Comparison of ENCODE assay signal across 18 cellular contexts in the genomic region with DNA sequence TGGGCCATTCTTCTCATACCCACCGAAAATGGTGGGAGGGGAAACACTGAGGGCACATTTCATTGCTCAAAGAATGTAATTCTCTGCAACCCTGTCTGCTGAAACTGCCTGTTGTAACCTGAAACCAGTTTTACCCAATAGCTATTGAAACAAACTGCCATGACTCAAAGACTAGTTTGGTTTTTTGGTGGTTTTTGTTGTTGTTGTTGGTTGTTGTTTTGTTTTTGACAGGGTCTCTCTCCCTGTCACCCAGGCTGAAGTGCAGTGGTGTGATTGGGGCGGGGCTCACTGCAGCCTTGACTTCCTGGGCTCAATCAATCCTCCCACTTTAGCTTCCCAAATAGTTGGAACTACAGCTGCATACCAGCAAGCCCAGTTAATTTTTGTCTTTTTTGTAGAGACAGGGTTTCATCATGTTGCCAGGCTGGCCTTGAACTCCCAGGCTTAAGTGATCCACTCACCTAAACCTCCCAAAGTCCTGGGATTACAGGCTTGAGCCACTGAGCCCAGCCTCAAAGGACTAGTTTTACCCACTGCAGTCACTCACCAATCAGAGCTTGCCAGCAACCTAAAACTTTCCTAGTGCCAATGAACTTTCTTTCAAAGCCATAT. TPM values are rescaled to one million over a fixed set of nuclear protein-coding genes. Genes with fewer than 3 reads are reported as not detected.
DNase-seq lines count a peak whose midpoint lies in the region; FAIRE-seq and TF ChIP-seq lines count a peak whose summit lies in the region.
"Had no signal": no experiment of that assay in that cellular context is flagged by ENCODE, and none has a peak within 500 bp of the region (broad histone marks: within the 10 kb centered on the region; RNA-seq: fewer than 3 reads in every experiment).

No MANE protein-coding gene starts in this region.

- no peaks in the 10 kb centered on the region for H3K36me3 ChIP-seq in CD8-positive, alpha-beta memory T cell (ENCODE audit: insufficient read depth, low read length)
- H3K36me3 ChIP-seq in astrocyte (ENCODE audit: insufficient read depth, low read length): no peaks in the 10 kb centered on the region
- H3K36me3 ChIP-seq: sigmoid colon had no signal

- peak overlapping the region in 4 of 8 donors; percentile 17 to 81 (median 50) for H3K27ac Mint-ChIP-seq in CD8-positive, alpha-beta memory T cell
- H3K27ac Mint-ChIP-seq in astrocyte (ENCODE audit: unreplicated experiment): peak overlapping the region; percentile 62
- H3K27ac Mint-ChIP-seq in activated naive CD4-positive, alpha-beta T cell treated with anti-CD3 and anti-CD28 coated beads, Interleukin-2, amount 10 ng/mL, durations not matched to agents 7 days and 5 days: no peak overlapping the region

- no peak overlapping the region for H3K4me2 ChIP-seq in astrocyte (ENCODE audit: low read length)

- TF ChIP-seq EP300 in Ishikawa (IDR thresholded peaks at IDR 0.05; ENCODE audit: borderline replicate concordance): no peak

- POLR2A ChIA-PET in CD8-positive, alpha-beta memory T cell (lab: Charles Lee): no interaction called here

- no peak for FAIRE-seq in astrocyte (lab: Jason Lieb, UNC)

- H4K20me1 ChIP-seq in astrocyte (ENCODE audit: insufficient read depth, low read length): no peaks in the 10 kb centered on the region

- H3K9me3 ChIP-seq in CD8-positive, alpha-beta memory T cell (ENCODE audit: low read length): no peaks in the 10 kb centered on the region
- H3K9me3 ChIP-seq in astrocyte (ENCODE audit: insufficient read depth, low read depth, low read length): no peaks in the 10 kb centered on the region

- TF ChIP-seq CTCF in astrocyte (IDR thresholded peaks at IDR 0.05; ENCODE audit: insufficient read depth, low read depth, low read length): no peak

- peak overlapping the region in 1 of 7 donors; percentile 66 for H3K4me3 Mint-ChIP-seq in CD8-positive, alpha-beta memory T cell
- H3K4me3 Mint-ChIP-seq in astrocyte (ENCODE audit: unreplicated experiment): no peak overlapping the region
- H3K4me3 Mint-ChIP-seq in activated naive CD4-positive, alpha-beta T cell treated with anti-CD3 and anti-CD28 coated beads, Interleukin-2, amount 10 ng/mL, durations not matched to agents 7 days and 5 days: no peak overlapping the region
- H3K4me3 Mint-ChIP-seq: CD14-positive monocyte had no signal

- H3K36me3 Mint-ChIP-seq in CD8-positive, alpha-beta memory T cell: peaks cover 0 to 10% (median 0%) of the 10 kb centered on the region in 3 donors
- peaks cover 9% of the 10 kb centered on the region for H3K36me3 Mint-ChIP-seq in astrocyte (ENCODE audit: low read depth, unreplicated experiment)
- H3K36me3 Mint-ChIP-seq in activated naive CD4-positive, alpha-beta T cell treated with anti-CD3 and anti-CD28 coated beads, Interleukin-2, amount 10 ng/mL, durations not matched to agents 7 days and 5 days: peaks cover 8% of the 10 kb centered on the region

- DNase-seq in CD8-positive, alpha-beta memory T cell: no peak
- no peak for DNase-seq in astrocyte (ENCODE audit: low read depth)
- peak; percentile 17 for DNase-seq in myocyte (ENCODE audit: low read depth)
- DNase-seq in SHP77 (lab: John Stamatoyannopoulos, UW): no peak
- no peak for DNase-seq in anterior cingulate cortex (lab: John Stamatoyannopoulos, UW)
- DNase-seq in HK-2 (ENCODE audit: unreplicated experiment): no peak
- DNase-seq in activated naive CD4-positive, alpha-beta T cell treated with anti-CD3 and anti-CD28 coated beads, Interleukin-2, amount 10 ng/mL, durations not matched to agents 7 days and 5 days: no peak
- DNase-seq: activated CD4-positive, alpha-beta T cell treated with anti-CD3 and anti-CD28 coated beads, Interleukin-2, amount 50 U/mL, for 48 hours; activated naive CD4-positive, alpha-beta T cell treated with Interleukin-2 at 50 U/mL for 16 hours; central memory CD4-positive, alpha-beta T cell; left ventricle myocardium superior; NCI-H1417 treated with DMSO at 0.1 percent for 48 hours; NCI-H524; sigmoid colon; T1000 had no signal

- no peak overlapping the region for H3K9ac ChIP-seq in astrocyte (ENCODE audit: low read length)

- H3K27me3 Mint-ChIP-seq in CD8-positive, alpha-beta memory T cell: no peaks in the 10 kb centered on the region
- no peaks in the 10 kb centered on the region for H3K27me3 Mint-ChIP-seq in astrocyte (ENCODE audit: low read depth, unreplicated experiment)
- peaks cover 3% of the 10 kb centered on the region for H3K27me3 Mint-ChIP-seq in activated naive CD4-positive, alpha-beta T cell treated with anti-CD3 and anti-CD28 coated beads, Interleukin-2, amount 10 ng/mL, durations not matched to agents 7 days and 5 days
- H3K27me3 Mint-ChIP-seq: stimulated activated naive CD8-positive, alpha-beta T cell treated with anti-CD3 and anti-CD28 coated beads, Interleukin-15, Interleukin-2, amounts not matched to agents 100 ng/mL and 50 ng/mL, for 24 hours had no signal

- H3K27ac ChIP-seq in CD8-positive, alpha-beta memory T cell (ENCODE audit: low read depth, low read length): peak overlapping the region; percentile 72
- H3K27ac ChIP-seq in astrocyte (ENCODE audit: low read depth, low read length): no peak overlapping the region

- H3K4me1 ChIP-seq in CD8-positive, alpha-beta memory T cell (ENCODE audit: insufficient read depth, low read length): peaks cover 13% of the 10 kb centered on the region
- H3K4me1 ChIP-seq in astrocyte (ENCODE audit: insufficient read depth, low read length): peaks cover 8% of the 10 kb centered on the region

- no peaks in the 10 kb centered on the region for H3K27me3 ChIP-seq in CD8-positive, alpha-beta memory T cell (ENCODE audit: insufficient read depth, low read length, poor library complexity, severe bottlenecking)
- H3K27me3 ChIP-seq in astrocyte (ENCODE audit: insufficient read depth, low read length): no peaks in the 10 kb centered on the region
- H3K27me3 ChIP-seq: sigmoid colon had no signal

- CTCF ChIA-PET in CD8-positive, alpha-beta memory T cell (lab: Charles Lee): no interaction called here
- CTCF ChIA-PET in activated naive CD4-positive, alpha-beta T cell treated with anti-CD3 and anti-CD28 coated beads, Interleukin-2, amount 10 ng/mL, durations not matched to agents 7 days and 5 days (lab: Charles Lee): no interaction called here

- peaks cover 11% of the 10 kb centered on the region for H3K79me2 ChIP-seq in astrocyte (ENCODE audit: insufficient read depth, low read length)

- TF ChIP-seq RAD21 in Ishikawa (IDR thresholded peaks at IDR 0.05; ENCODE audit: low read depth): no peak

- peaks cover 21 to 30% (median 25%) of the 10 kb centered on the region in 3 donors for H3K4me1 Mint-ChIP-seq in CD8-positive, alpha-beta memory T cell
- H3K4me1 Mint-ChIP-seq in astrocyte (ENCODE audit: low read depth, unreplicated experiment): peaks cover 2% of the 10 kb centered on the region
- H3K4me1 Mint-ChIP-seq in activated naive CD4-positive, alpha-beta T cell treated with anti-CD3 and anti-CD28 coated beads, Interleukin-2, amount 10 ng/mL, durations not matched to agents 7 days and 5 days: peaks cover 31% of the 10 kb centered on the region

- H3K4me3 ChIP-seq in CD8-positive, alpha-beta memory T cell (ENCODE audit: low read length): no peak overlapping the region
- no peak overlapping the region for H3K4me3 ChIP-seq in astrocyte (ENCODE audit: insufficient read depth, low read depth, low read length)
- H3K4me3 ChIP-seq: sigmoid colon had no signal

- H3K9me3 Mint-ChIP-seq in CD8-positive, alpha-beta memory T cell: no peaks in the 10 kb centered on the region
- H3K9me3 Mint-ChIP-seq in astrocyte (ENCODE audit: unreplicated experiment): peaks cover 19% of the 10 kb centered on the region
- H3K9me3 Mint-ChIP-seq in activated naive CD4-positive, alpha-beta T cell treated with anti-CD3 and anti-CD28 coated beads, Interleukin-2, amount 10 ng/mL, durations not matched to agents 7 days and 5 days: peaks cover 21% of the 10 kb centered on the region
- H3K9me3 Mint-ChIP-seq: stimulated activated naive CD8-positive, alpha-beta T cell treated with anti-CD3 and anti-CD28 coated beads, Interleukin-15, Interleukin-2, amounts not matched to agents 100 ng/mL and 50 ng/mL, for 24 hours had no signal

- H2AFZ ChIP-seq in astrocyte (ENCODE audit: low read depth, low read length): no peak overlapping the region

TF ChIP-seq in Ishikawa, 13 proteins besides CTCF, POLR2A, EP300 and RAD21 (continues in another document):
- TF ChIP-seq ZBTB7A (IDR thresholded peaks at IDR 0.05; ENCODE audit: low read depth) (no peak), CEBPB (IDR thresholded peaks at IDR 0.05) (peak; percentile 30; the same call in 1 of the 2 replicates), CREB1 (IDR thresholded peaks at IDR 0.05; ENCODE audit: low read depth) (no peak), FOXM1 (IDR thresholded peaks at IDR 0.05; ENCODE audit: borderline replicate concordance, low read depth) (no peak), TEAD4 (IDR thresholded peaks at IDR 0.05) (peak; percentile 22; the same call in 1 of the 2 replicates), YY1 (IDR thresholded peaks at IDR 0.05; ENCODE audit: low read depth) (no peak; the same call in 1 of the 2 replicates), TAF1 (IDR thresholded peaks at IDR 0.05; ENCODE audit: low read depth) (no peak), EGR1 (IDR thresholded peaks at IDR 0.05) (no peak), TCF12 (IDR thresholded peaks at IDR 0.05; ENCODE audit: low read depth) (no peak)
- TF ChIP-seq, protein P1, sequence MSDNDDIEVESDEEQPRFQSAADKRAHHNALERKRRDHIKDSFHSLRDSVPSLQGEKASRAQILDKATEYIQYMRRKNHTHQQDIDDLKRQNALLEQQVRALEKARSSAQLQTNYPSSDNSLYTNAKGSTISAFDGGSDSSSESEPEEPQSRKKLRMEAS (IDR thresholded peaks at IDR 0.05): no peak
- TF ChIP-seq, protein P2, sequence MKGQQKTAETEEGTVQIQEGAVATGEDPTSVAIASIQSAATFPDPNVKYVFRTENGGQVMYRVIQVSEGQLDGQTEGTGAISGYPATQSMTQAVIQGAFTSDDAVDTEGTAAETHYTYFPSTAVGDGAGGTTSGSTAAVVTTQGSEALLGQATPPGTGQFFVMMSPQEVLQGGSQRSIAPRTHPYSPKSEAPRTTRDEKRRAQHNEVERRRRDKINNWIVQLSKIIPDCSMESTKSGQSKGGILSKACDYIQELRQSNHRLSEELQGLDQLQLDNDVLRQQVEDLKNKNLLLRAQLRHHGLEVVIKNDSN (IDR thresholded peaks at IDR 0.05): no peak

RNA-seq across cellular contexts. Expression of a gene that starts 2.1 kb away (rescaled TPM):
- 10 to 100 TPM; 18.3 to 19.4 TPM for total RNA-seq in CD8-positive, alpha-beta memory T cell
- 15.0 TPM for polyA plus RNA-seq in CD8-positive, alpha-beta memory T cell
- 13.3 and 18.2 TPM in 2 replicates for total RNA-seq in astrocyte
- total RNA-seq in myocyte: 13.7 and 18.4 TPM in 2 replicates
- 16.8 TPM for polyA plus RNA-seq in myocyte (2012)

RNA-seq across cellular contexts. Expression of a gene that starts 50.9 kb away (rescaled TPM):
- total RNA-seq in CD8-positive, alpha-beta memory T cell: 10 to 100 TPM; 29.5 to 29.9 TPM
- polyA plus RNA-seq in CD8-positive, alpha-beta memory T cell: 5.6 TPM
- total RNA-seq in astrocyte (41.0 and 41.6 TPM in 2 replicates), myocyte (41.3 and 70.3 TPM in 2 replicates)
- 56.4 TPM for polyA plus RNA-seq in myocyte (2012)
